Comparison of ENCODE assay signal across 1 cellular context in genomic region chr2:160606336-160606735, GRCh38.
TF ChIP-seq lines count a peak whose summit lies in the region.

No MANE protein-coding gene starts in this region.

TF ChIP-seq in IMR-90, 13 proteins besides CTCF, POLR2A, EP300 and RAD21 (continued from another document):
- no peak for TF ChIP-seq USF2 (IDR thresholded peaks at IDR 0.05; ENCODE audit: low read depth, low read length)
- TF ChIP-seq ELK1 (IDR thresholded peaks at IDR 0.05; ENCODE audit: borderline replicate concordance, low read depth, low read length), result no peak
- TF ChIP-seq MAFK (IDR thresholded peaks at IDR 0.05; ENCODE audit: low read depth, low read length), result no peak
- TF ChIP-seq SMC3 (IDR thresholded peaks at IDR 0.05; ENCODE audit: low read depth, low read length), result no peak
- no peak for TF ChIP-seq MXI1 (IDR thresholded peaks at IDR 0.05; ENCODE audit: borderline replicate concordance, low read depth, low read length)
- no peak for TF ChIP-seq BHLHE40 (IDR thresholded peaks at IDR 0.05; ENCODE audit: low read depth, low read length)
- TF ChIP-seq CHD1 (IDR thresholded peaks at IDR 0.05; ENCODE audit: low read depth, low read length), result no peak
- TF ChIP-seq NFE2L2 (IDR thresholded peaks at IDR 0.05; ENCODE audit: low read depth, low read length), result no peak
- TF ChIP-seq RCOR1 (IDR thresholded peaks at IDR 0.05; ENCODE audit: insufficient replicate concordance, low read length), result no peak
- TF ChIP-seq FOS (IDR thresholded peaks at IDR 0.05; ENCODE audit: low read depth, low read length), result no peak
